ENCODE assay signal across 8 cellular contexts in genomic region chr13:20475927-20476691, GRCh38. TPM values are rescaled to one million over a fixed set of nuclear protein-coding genes. Genes with fewer than 3 reads are reported as not detected.
DNase-seq lines count a peak whose midpoint lies in the region; ATAC-seq and TF ChIP-seq lines count a peak whose summit lies in the region.

No MANE protein-coding gene starts in this region.

- WGBS in HUES64: 64% methylated on average over 18 of the region's 18 CpGs

- H3K27ac ChIP-seq in HUES64 (ENCODE audit: low read depth, low read length) (peak overlapping the region; percentile 25; the same call in 1 of the 2 replicates), breast epithelium (no peak overlapping the region)

- H3K36me3 ChIP-seq in HUES64 (ENCODE audit: insufficient read depth, low read length) (no peaks in the 10 kb centered on the region), mucosa of descending colon (ENCODE audit: low read depth) (no peaks in the 10 kb centered on the region), breast epithelium (no peaks in the 10 kb centered on the region)

- ATAC-seq in GM21447 (IDR thresholded peaks at IDR 0.05; ENCODE audit: unreplicated experiment) (peak; percentile 98), mucosa of descending colon (peak; percentile 94)

- H3K9me3 ChIP-seq in HUES64 (ENCODE audit: insufficient read depth, low read depth, low read length) (no peaks in the 10 kb centered on the region), mucosa of descending colon (no peaks in the 10 kb centered on the region), breast epithelium (no peaks in the 10 kb centered on the region)

- no peak for TF ChIP-seq POLR2A in breast epithelium (IDR thresholded peaks at IDR 0.05)

- DNase-seq in ELF-1 (ENCODE audit: low read depth, low spot score) (peak; percentile 44), activated T-cell treated with anti-CD3 and anti-CD28 coated beads for 4 hours (peak; percentile 36), mucosa of descending colon (peak in 2 of 3 donors; percentile 24 to 72), anterior cingulate cortex (lab: John Stamatoyannopoulos, UW) (no peak), NCI-H1436 (lab: John Stamatoyannopoulos, UW) (no peak), breast epithelium (ENCODE audit: low spot score in 2 of 2) (no peak)

- H3K27me3 ChIP-seq in HUES64 (ENCODE audit: insufficient read depth, low read length) (no peaks in the 10 kb centered on the region), breast epithelium (no peaks in the 10 kb centered on the region)

- H3K4me3 ChIP-seq in HUES64 (ENCODE audit: low read length): no peak overlapping the region
- H3K4me3 ChIP-seq in mucosa of descending colon: no peak overlapping the region
- no peak overlapping the region for H3K4me3 ChIP-seq in breast epithelium

- TF ChIP-seq CTCF in mucosa of descending colon (IDR thresholded peaks at IDR 0.05) (no peak), breast epithelium (IDR thresholded peaks at IDR 0.05) (no peak)

- no peak overlapping the region for H3K9ac ChIP-seq in HUES64 (ENCODE audit: low read depth, low read length)

- H3K4me1 ChIP-seq in HUES64 (ENCODE audit: insufficient read depth, low read length): no peaks in the 10 kb centered on the region
- H3K4me1 ChIP-seq in mucosa of descending colon (ENCODE audit: low read depth): no peaks in the 10 kb centered on the region
- H3K4me1 ChIP-seq in breast epithelium: no peaks in the 10 kb centered on the region

- intact Hi-C loops in mucosa of descending colon (cut with DNase I, micrococcal nuclease): no loop called here
- intact Hi-C loops in breast epithelium (cut with DNase I; ENCODE audit: low total_unique reads): no loop called here

RNA-seq across cellular contexts. Expression of gene CRYL1, which starts 49.5 kb away (rescaled TPM):
- 0.80 TPM for polyA plus RNA-seq in HUES64 (2013, experiment 1 of 2)
- 1.2 TPM for polyA plus RNA-seq in HUES64 (2013, experiment 2 of 2)
- 100 to 1,000 TPM in 2 of 3 donors, 10 to 100 TPM in 1; 49.2 to 141 (median 106) TPM for total RNA-seq in mucosa of descending colon
- total RNA-seq in breast epithelium: 10 to 100 TPM; 27.5 to 68.3 (median 29.0) TPM

Comparison
In these comparisons a context has a peak if more than half of its experiments do, and no peak if none do; other contexts are left out.
1. DNase-seq: peak in ELF-1 (single experiment), activated T-cell treated with anti-CD3 and anti-CD28 coated beads for 4 hours (single experiment) and mucosa of descending colon (2 of 3); none in anterior cingulate cortex (0 of 58), NCI-H1436 (single experiment) and breast epithelium (0 of 2).